ENCODE assay signal across 9 cellular contexts in the genomic region with DNA sequence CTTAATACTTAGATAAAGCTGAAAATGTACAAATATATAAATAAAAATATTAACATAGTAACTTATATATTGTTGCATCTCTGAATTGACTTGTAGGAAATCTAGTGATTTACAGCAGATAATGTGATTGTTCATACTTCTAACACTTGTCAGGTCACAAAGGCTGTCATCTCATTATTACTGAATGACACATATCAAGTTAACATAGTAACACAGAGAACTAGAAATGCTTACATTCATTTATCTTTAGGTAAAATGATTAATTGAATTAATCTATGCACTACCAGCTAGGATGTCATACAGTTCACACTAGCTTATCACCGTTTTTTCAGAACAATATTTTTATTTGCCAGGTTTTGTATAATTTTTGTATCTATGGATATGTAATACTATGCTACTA.
"Had no signal": no experiment of that assay in that cellular context is flagged by ENCODE, and none has a peak within 500 bp of the region (broad histone marks: within the 10 kb centered on the region; RNA-seq: fewer than 3 reads in every experiment).

No MANE protein-coding gene starts in this region.

- H3K9me3 ChIP-seq: HAP-1 had no signal

- H3K27ac ChIP-seq: GM23248 had no signal

- ATAC-seq: GM23338, HCT116 had no signal

- H3K4me3 ChIP-seq: GM23248, GM23338, HAP-1 had no signal

- H3K9ac ChIP-seq: GM23248 had no signal

- H2AFZ ChIP-seq: GM23248, GM23338 had no signal

- H3K36me3 ChIP-seq: HAP-1 had no signal

- H3K4me2 ChIP-seq: GM23338 had no signal

- DNase-seq: GM23248, GOT3, H7, H9, HCEC 1CT, HFFc6 had no signal
